ENCODE assay signal across 1 cellular context in genomic region chr19:40798223-40798996, GRCh38.
TF ChIP-seq lines count a peak whose summit lies in the region.

No MANE protein-coding gene starts in this region.

TF ChIP-seq in H1, 55 proteins besides CTCF, POLR2A, EP300 and RAD21:
- TF ChIP-seq SUZ12 (IDR thresholded peaks at IDR 0.05; ENCODE audit: low read length) = no peak
- no peak for TF ChIP-seq POU5F1 (IDR thresholded peaks at IDR 0.05; ENCODE audit: low read depth, low read length)
- peak; percentile 82 for TF ChIP-seq TBP (IDR thresholded peaks at IDR 0.05; ENCODE audit: low read depth, low read length)
- peak in 1 of 2 experiments; percentile 53; a peak in 1 of 4 replicates for TF ChIP-seq HDAC2 (IDR thresholded peaks at IDR 0.05; ENCODE audit: borderline replicate concordance in 1 of 2, low read depth in 2 of 2, low read length in 2 of 2)
- no peak; the same call in 1 of the 2 replicates for TF ChIP-seq E2F6 (IDR thresholded peaks at IDR 0.05)
- no peak for TF ChIP-seq SRF (IDR thresholded peaks at IDR 0.05; ENCODE audit: low read depth, low read length)
- TF ChIP-seq KDM1A (IDR thresholded peaks at IDR 0.05; ENCODE audit: borderline replicate concordance, low read length) = no peak
- no peak for TF ChIP-seq NANOG (IDR thresholded peaks at IDR 0.05; ENCODE audit: insufficient read depth, low read depth, low read length, poor library complexity, severe bottlenecking)
- TF ChIP-seq KDM5A (IDR thresholded peaks at IDR 0.05; ENCODE audit: low read length) = no peak
- TF ChIP-seq SIN3A (conservative IDR thresholded peaks at IDR 0.05 in 1 of 2, IDR thresholded peaks at IDR 0.05 in 1 of 2; ENCODE audit: low read depth in 1 of 2, low read length in 2 of 2) = no peak; a peak in 1 of 4 replicates
- TF ChIP-seq BRCA1 (IDR thresholded peaks at IDR 0.05; ENCODE audit: low read depth, low read length) = no peak
- peak; percentile 26 for TF ChIP-seq KDM4A (IDR thresholded peaks at IDR 0.05; ENCODE audit: low read depth, low read length, severe bottlenecking)
- peak; percentile 43 for TF ChIP-seq YY1 (IDR thresholded peaks at IDR 0.05; ENCODE audit: low read depth, low read length)
- TF ChIP-seq SIX5 (IDR thresholded peaks at IDR 0.05; ENCODE audit: low read depth, low read length) = no peak
- TF ChIP-seq ASH2L (IDR thresholded peaks at IDR 0.05; ENCODE audit: low read length) = peak; percentile 77
- TF ChIP-seq CHD2 (IDR thresholded peaks at IDR 0.05; ENCODE audit: low read length) = 0 out of 2 replicates have a peak, but pooled peaks have one; percentile 32
- peak; percentile 74 for TF ChIP-seq TAF1 (IDR thresholded peaks at IDR 0.05; ENCODE audit: low read depth, low read length)
- peak; percentile 94 for TF ChIP-seq MAX (IDR thresholded peaks at IDR 0.05)
- TF ChIP-seq SP4 (IDR thresholded peaks at IDR 0.05; ENCODE audit: low read length) = peak; percentile 83; the same call in 1 of the 2 replicates
- no peak for TF ChIP-seq TCF12 (IDR thresholded peaks at IDR 0.05; ENCODE audit: low read depth, low read length)
- TF ChIP-seq ATF2 (IDR thresholded peaks at IDR 0.05; ENCODE audit: low read length) = peak; percentile 69; the same call in 1 of the 2 replicates
- no peak for TF ChIP-seq CBX5 (IDR thresholded peaks at IDR 0.05; ENCODE audit: low read depth, low read length)
- TF ChIP-seq CEBPB (IDR thresholded peaks at IDR 0.05; ENCODE audit: low read depth, low read length) = no peak
- TF ChIP-seq CREB1 (IDR thresholded peaks at IDR 0.05) = peak; percentile 41
- peak; percentile 62; the same call in 1 of the 2 replicates for TF ChIP-seq PHF8 (conservative IDR thresholded peaks at IDR 0.05; ENCODE audit: low read depth, low read length)
- TF ChIP-seq ATF3 (IDR thresholded peaks at IDR 0.05; ENCODE audit: insufficient read depth, low read depth, low read length) = no peak
- TF ChIP-seq POLR2AphosphoS5 (IDR thresholded peaks at IDR 0.05; ENCODE audit: low read depth, low read length) = peak; percentile 91
- peak; percentile 74 for TF ChIP-seq SP1 (IDR thresholded peaks at IDR 0.05; ENCODE audit: low read depth, low read length)
